Comparison of ENCODE assay signal across 11 cellular contexts in genomic region chr16:89191033-89191900, GRCh38. TPM values are rescaled to one million over a fixed set of nuclear protein-coding genes. Genes with fewer than 3 reads are reported as not detected.
DNase-seq lines count a peak whose midpoint lies in the region; ATAC-seq and TF ChIP-seq lines count a peak whose summit lies in the region.
"Had no signal": no experiment of that assay in that cellular context is flagged by ENCODE, and none has a peak within 500 bp of the region (broad histone marks: within the 10 kb centered on the region; RNA-seq: fewer than 3 reads in every experiment).

No MANE protein-coding gene starts in this region.

- no peaks in the 10 kb centered on the region for H3K27me3 Mint-ChIP-seq in activated CD4-positive, alpha-beta T cell treated with anti-CD3 and anti-CD28 coated beads, Interleukin-2, amount 10 ng/mL, durations not matched to agents 24 days and 14 days
- peaks cover 8 to 12% (median 12%) of the 10 kb centered on the region in 3 donors for H3K27me3 Mint-ChIP-seq in immature natural killer cell (ENCODE audit: low read depth in 3 of 3)

- TF ChIP-seq POLR2A in sigmoid colon (IDR thresholded peaks at IDR 0.05), result no peak
- TF ChIP-seq POLR2A in prostate gland (IDR thresholded peaks at IDR 0.05), result no peak

- H3K4me1 Mint-ChIP-seq in activated CD4-positive, alpha-beta T cell treated with anti-CD3 and anti-CD28 coated beads, Interleukin-2, amount 10 ng/mL, durations not matched to agents 24 days and 14 days, result peaks cover 3% of the 10 kb centered on the region
- H3K4me1 Mint-ChIP-seq in immature natural killer cell, result peaks cover 0 to 4% of the 10 kb centered on the region in 2 donors

- H3K27ac Mint-ChIP-seq in activated CD4-positive, alpha-beta T cell treated with anti-CD3 and anti-CD28 coated beads, Interleukin-2, amount 10 ng/mL, durations not matched to agents 24 days and 14 days, result no peak overlapping the region
- peak overlapping the region in 2 of 6 donors; percentile 24 to 25 for H3K27ac Mint-ChIP-seq in immature natural killer cell

- TF ChIP-seq CTCF in LNCaP clone FGC (IDR thresholded peaks at IDR 0.05; ENCODE audit: control insufficient read depth, extremely low read depth, insufficient read depth), result no peak
- no peak for TF ChIP-seq CTCF in sigmoid colon (IDR thresholded peaks at IDR 0.05)
- TF ChIP-seq CTCF in prostate gland (IDR thresholded peaks at IDR 0.05), result no peak

- H3K4me3 Mint-ChIP-seq in activated CD4-positive, alpha-beta T cell treated with anti-CD3 and anti-CD28 coated beads, Interleukin-2, amount 10 ng/mL, durations not matched to agents 24 days and 14 days, result no peak overlapping the region
- H3K4me3 Mint-ChIP-seq in immature natural killer cell, result peak overlapping the region in 4 of 5 donors; percentile 27 to 62 (median 54)

- no peaks in the 10 kb centered on the region for H3K36me3 Mint-ChIP-seq in activated CD4-positive, alpha-beta T cell treated with anti-CD3 and anti-CD28 coated beads, Interleukin-2, amount 10 ng/mL, durations not matched to agents 24 days and 14 days (ENCODE audit: low read depth)
- no peaks in the 10 kb centered on the region for H3K36me3 Mint-ChIP-seq in immature natural killer cell

- H3K4me1 ChIP-seq in sigmoid colon, result peaks cover 0 to 18% (median 13%) of the 10 kb centered on the region in 4 donors
- no peaks in the 10 kb centered on the region for H3K4me1 ChIP-seq in prostate gland (replicated peaks)

- ATAC-seq in HG03439 (IDR thresholded peaks at IDR 0.05; ENCODE audit: unreplicated experiment), result no peak
- no peak for ATAC-seq in HG03095 (IDR thresholded peaks at IDR 0.05; ENCODE audit: unreplicated experiment)

- peak; percentile 5 for DNase-seq in activated CD4-positive, alpha-beta T cell treated with anti-CD3 and anti-CD28 coated beads for 48 hours
- no peak for DNase-seq in activated CD4-positive, alpha-beta T cell treated with anti-CD3 and anti-CD28 coated beads, Interleukin-2, amount 10 ng/mL, durations not matched to agents 24 days and 14 days
- DNase-seq in LNCaP clone FGC (ENCODE audit: low read depth), result no peak
- DNase-seq in immature natural killer cell, result no peak
- DNase-seq in sigmoid colon, result no peak
- DNase-seq in prostate gland (ENCODE audit: low spot score), result no peak
- DNase-seq: GDM1, NCI-H226 had no signal

- H3K27ac ChIP-seq in sigmoid colon, result no peak overlapping the region
- H3K27ac ChIP-seq in prostate gland, result no peak overlapping the region

- intact Hi-C loops in activated CD4-positive, alpha-beta T cell treated with anti-CD3 and anti-CD28 coated beads, Interleukin-2, amount 10 ng/mL, durations not matched to agents 24 days and 14 days (cut with micrococcal nuclease), result no loop called here
- intact Hi-C loops in sigmoid colon (cut with DNase I) (no loop called here), prostate gland (cut with DNase I) (no loop called here)

- H3K36me3 ChIP-seq in sigmoid colon (no peaks in the 10 kb centered on the region), prostate gland (no peaks in the 10 kb centered on the region)

- H3K27me3 ChIP-seq in sigmoid colon (peaks cover 7 to 28% (median 26%) of the 10 kb centered on the region in 3 donors), prostate gland (replicated peaks; ENCODE audit: insufficient read depth) (no peaks in the 10 kb centered on the region)

- H3K4me3 ChIP-seq in LNCaP clone FGC (ENCODE audit: low read depth, low read length), result peak overlapping the region; percentile 60; the same call in 1 of the 2 replicates
- H3K4me3 ChIP-seq in sigmoid colon, result peak overlapping the region in 3 of 4 donors; percentile 18 to 48 (median 47)
- no peak overlapping the region for H3K4me3 ChIP-seq in prostate gland

- H3K9me3 Mint-ChIP-seq in activated CD4-positive, alpha-beta T cell treated with anti-CD3 and anti-CD28 coated beads, Interleukin-2, amount 10 ng/mL, durations not matched to agents 24 days and 14 days, result no peaks in the 10 kb centered on the region
- H3K9me3 Mint-ChIP-seq in immature natural killer cell, result no peaks in the 10 kb centered on the region

- H3K9me3 ChIP-seq in sigmoid colon (no peaks in the 10 kb centered on the region), prostate gland (no peaks in the 10 kb centered on the region)

- WGBS in sigmoid colon, 2 donors, result 41 to 58% methylated on average over 44 of the region's 44 CpGs
- 49% methylated on average over 31 of the region's 44 CpGs for WGBS in prostate gland

- TF ChIP-seq EP300 in sigmoid colon (IDR thresholded peaks at IDR 0.05), result no peak

RNA-seq across cellular contexts. Expression of gene SLC22A31, which starts 9.1 kb away (rescaled TPM):
- total RNA-seq in activated CD4-positive, alpha-beta T cell treated with anti-CD3 and anti-CD28 coated beads, Interleukin-2, amount 10 ng/mL, durations not matched to agents 24 days and 14 days, result 1.4 and 2.3 TPM in 2 replicates
- polyA plus RNA-seq in immature natural killer cell, result not detected
- not detected for total RNA-seq in sigmoid colon
- under 1 TPM in 1 of 3 donors, not detected in 2; 0.87 TPM for polyA plus RNA-seq in sigmoid colon
- total RNA-seq in prostate gland, result 1 to 10 TPM in 1 of 2 donors, not detected in 1; 4.6 TPM
- total RNA-seq: epithelial cell of proximal tubule had no signal

RNA-seq across cellular contexts. Expression of gene CDH15, which starts 19.7 kb away (rescaled TPM):
- total RNA-seq in activated CD4-positive, alpha-beta T cell treated with anti-CD3 and anti-CD28 coated beads, Interleukin-2, amount 10 ng/mL, durations not matched to agents 24 days and 14 days, result not detected in 2 replicates
- polyA plus RNA-seq in immature natural killer cell (not detected), sigmoid colon (under 1 TPM in 1 of 3 donors, not detected in 2; 0.01 TPM)
- total RNA-seq in sigmoid colon (not detected), prostate gland (1 to 10 TPM in 1 of 2 donors, under 1 TPM in 1; 0.64 to 2.7 TPM)
- total RNA-seq: epithelial cell of proximal tubule had no signal

RNA-seq across cellular contexts. Expression of gene ZNF778, which starts 26.2 kb away (rescaled TPM):
- total RNA-seq in activated CD4-positive, alpha-beta T cell treated with anti-CD3 and anti-CD28 coated beads, Interleukin-2, amount 10 ng/mL, durations not matched to agents 24 days and 14 days, result 6.0 and 9.8 TPM in 2 replicates
- polyA plus RNA-seq in immature natural killer cell (1 to 10 TPM; 4.0 to 5.0 (median 5.0) TPM), sigmoid colon (10 to 100 TPM in 1 of 3 donors, 1 to 10 TPM in 1, under 1 TPM in 1; 0.69 to 96.1 (median 2.7) TPM)
- total RNA-seq in sigmoid colon (10 to 100 TPM in 3 of 4 donors, 1 to 10 TPM in 1; 6.4 to 21.8 (median 12.6) TPM), prostate gland (10 to 100 TPM; 12.9 to 30.2 TPM)

Comparison
In these comparisons a context has a peak if more than half of its experiments do, and no peak if none do; other contexts are left out.
1. H3K4me3 ChIP-seq: peak in LNCaP clone FGC (single experiment) and sigmoid colon (3 of 4); none in prostate gland (0 of 2).